Comparison of ENCODE assay signal across 1 cellular context in genomic region chr1:68011786-68012375, GRCh38.
TF ChIP-seq lines count a peak whose summit lies in the region.

No MANE protein-coding gene starts in this region.

TF ChIP-seq in IMR-90, 13 proteins besides CTCF, POLR2A, EP300 and RAD21:
- TF ChIP-seq USF2 (IDR thresholded peaks at IDR 0.05; ENCODE audit: low read depth, low read length) (no peak), CHD1 (IDR thresholded peaks at IDR 0.05; ENCODE audit: low read depth, low read length) (no peak), FOS (IDR thresholded peaks at IDR 0.05; ENCODE audit: low read depth, low read length) (no peak), RFX5 (IDR thresholded peaks at IDR 0.05; ENCODE audit: low read depth, low read length) (no peak), SMC3 (IDR thresholded peaks at IDR 0.05; ENCODE audit: low read depth, low read length) (no peak), MAZ (IDR thresholded peaks at IDR 0.05; ENCODE audit: borderline replicate concordance, low read depth, low read length) (no peak), BHLHE40 (IDR thresholded peaks at IDR 0.05; ENCODE audit: low read depth, low read length) (no peak), ELK1 (IDR thresholded peaks at IDR 0.05; ENCODE audit: borderline replicate concordance, low read depth, low read length) (no peak), RCOR1 (IDR thresholded peaks at IDR 0.05; ENCODE audit: insufficient replicate concordance, low read length) (no peak), MXI1 (IDR thresholded peaks at IDR 0.05; ENCODE audit: borderline replicate concordance, low read depth, low read length) (no peak), CEBPB (IDR thresholded peaks at IDR 0.05; ENCODE audit: low read depth, low read length) (no peak), MAFK (IDR thresholded peaks at IDR 0.05; ENCODE audit: low read depth, low read length) (no peak), NFE2L2 (IDR thresholded peaks at IDR 0.05; ENCODE audit: low read depth, low read length) (no peak)
TF ChIP-seq in IMR-90: peak in this region for 0.
